In genomic region chr19:49631279-49631588, GRCh38 we compare ENCODE assay signal across 15 cellular contexts. TPM values are rescaled to one million over a fixed set of nuclear protein-coding genes. Genes with fewer than 3 reads are reported as not detected.
DNase-seq lines count a peak whose midpoint lies in the region; FAIRE-seq and TF ChIP-seq lines count a peak whose summit lies in the region.
"Had no signal": no experiment of that assay in that cellular context is flagged by ENCODE, and none has a peak within 500 bp of the region (broad histone marks: within the 10 kb centered on the region; RNA-seq: fewer than 3 reads in every experiment).

No MANE protein-coding gene starts in this region.

- H4K20me1 ChIP-seq in SK-N-SH (ENCODE audit: insufficient read depth), result no peaks in the 10 kb centered on the region; the same call in 1 of the 2 replicates

- POLR2A ChIA-PET in SK-N-SH (lab: Yijun Ruan, JAX), result interaction anchor here (1.3 kb wide), 1 partner anchor 9 kb away, joined by 3 read pairs; the partner anchor contains the start of gene RRAS

- intact Hi-C loops in esophagus squamous epithelium (cut with DNase I), result no loop called here
- intact Hi-C loops in prostate gland (cut with DNase I), result no loop called here

- 24% methylated on average over 6 of the region's 6 CpGs for WGBS in SK-N-SH (ENCODE audit: low lambda C conversion rate)
- 30 to 35% methylated on average over 5 to 6 of the region's 6 CpGs for WGBS in esophagus squamous epithelium, 2 donors
- WGBS in prostate gland, result 5% methylated on average over 6 of the region's 6 CpGs

- H3K27me3 ChIP-seq in SK-N-SH (ENCODE audit: insufficient read depth) (no peaks in the 10 kb centered on the region), esophagus squamous epithelium (no peaks in the 10 kb centered on the region), prostate gland (replicated peaks; ENCODE audit: insufficient read depth) (no peaks in the 10 kb centered on the region)
- H3K27me3 ChIP-seq: adrenal gland had no signal

- CTCF ChIA-PET in SK-N-SH (lab: Yijun Ruan, JAX), result interaction anchor here (0.6 to 1.9 kb wide), 6 partner anchors 11 to 59 kb away, joined by 3 to 9 read pairs (median 3); partner anchors contain the start of genes CPT1C and SCAF1

- TF ChIP-seq POLR2A in esophagus squamous epithelium (IDR thresholded peaks at IDR 0.05) (no peak), prostate gland (IDR thresholded peaks at IDR 0.05) (no peak)

- FAIRE-seq in D721Med (lab: Jason Lieb, UNC), result no peak
- FAIRE-seq: kidney had no signal

- H3K27ac ChIP-seq in SK-N-SH (ENCODE audit: low read depth in 2 of 2, low read length in 1 of 2) (peak overlapping the region; percentile 11 to 78; a peak in 3 of 4 replicates), esophagus squamous epithelium (peak overlapping the region in 3 of 4 donors; percentile 30 to 44 (median 30)), prostate gland (peak overlapping the region; percentile 27 to 33)

- H3K4me3 ChIP-seq in SK-N-SH (ENCODE audit: low read depth in 2 of 2, low read length in 1 of 2) (no peak overlapping the region), esophagus squamous epithelium (no peak overlapping the region), prostate gland (no peak overlapping the region)
- H3K4me3 ChIP-seq: adrenal gland had no signal

- peak overlapping the region; percentile 55; the same call in 1 of the 2 replicates for H3K4me2 ChIP-seq in SK-N-SH

- TF ChIP-seq CTCF in D721Med (IDR thresholded peaks at IDR 0.05; ENCODE audit: insufficient read depth, missing control alignments) (no peak), SK-N-SH (IDR thresholded peaks at IDR 0.05) (no peak), esophagus squamous epithelium (IDR thresholded peaks at IDR 0.05) (no peak), prostate gland (IDR thresholded peaks at IDR 0.05) (no peak)

- no peaks in the 10 kb centered on the region for H3K9me3 ChIP-seq in SK-N-SH
- no peaks in the 10 kb centered on the region for H3K9me3 ChIP-seq in esophagus squamous epithelium
- no peaks in the 10 kb centered on the region for H3K9me3 ChIP-seq in prostate gland
- H3K9me3 ChIP-seq: adrenal gland had no signal

- no peaks in the 10 kb centered on the region for H3K9me2 ChIP-seq in SK-N-SH

- no peak for TF ChIP-seq EP300 in SK-N-SH (IDR thresholded peaks at IDR 0.05; ENCODE audit: borderline replicate concordance in 1 of 2, low read depth in 1 of 2, low read length in 1 of 2)

- H3K36me3 ChIP-seq in SK-N-SH (replicated peaks in 1 of 2; ENCODE audit: control insufficient read depth in 1 of 2, insufficient read depth in 2 of 2, low read length in 1 of 2), result peaks cover 0 to 26% of the 10 kb centered on the region in 2 experiments
- peaks cover 0 to 22% (median 0%) of the 10 kb centered on the region in 3 donors for H3K36me3 ChIP-seq in esophagus squamous epithelium
- no peaks in the 10 kb centered on the region for H3K36me3 ChIP-seq in prostate gland

- H3K4me1 ChIP-seq in SK-N-SH (ENCODE audit: control insufficient read depth in 1 of 2, insufficient read depth in 2 of 2, low read depth in 1 of 2, low read length in 1 of 2) (peaks cover 7 to 10% of the 10 kb centered on the region in 2 experiments; a peak in 3 of 4 replicates), esophagus squamous epithelium (peaks cover 11 to 36% (median 16%) of the 10 kb centered on the region in 3 donors), prostate gland (replicated peaks) (peaks cover 5% of the 10 kb centered on the region)

- H3K79me2 ChIP-seq in SK-N-SH (ENCODE audit: insufficient read depth), result 0 out of 2 replicates have a peak, but pooled peaks cover 2% of the 10 kb centered on the region

- peak; percentile 14 for DNase-seq in D721Med (ENCODE audit: insufficient read length, low spot score)
- DNase-seq in SK-N-SH, result peak; percentile 79
- DNase-seq in esophagus squamous epithelium (lab: John Stamatoyannopoulos, UW), result no peak
- DNase-seq in prostate gland (ENCODE audit: low spot score), result peak; percentile 32
- DNase-seq in stimulated activated CD8-positive, alpha-beta memory T cell treated with anti-CD3 and anti-CD28 coated beads, Interleukin-4, amount 100 ng/mL, for 48 hours, result no peak
- no peak for DNase-seq in occipital lobe (lab: John Stamatoyannopoulos, UW)
- no peak for DNase-seq in NCI-H187 (lab: John Stamatoyannopoulos, UW)
- DNase-seq in NCI-H1105 treated with DMSO at 0.1 percent for 48 hours (lab: John Stamatoyannopoulos, UW), result no peak
- DNase-seq: activated CD4-positive, alpha-beta T cell treated with anti-CD3 and anti-CD28 coated beads, Interleukin-2, amount 50 U/mL, for 1 hour; DMS53; kidney; MM.1S; NCI-H2029 treated with DMSO at 0.1 percent for 48 hours; NCI-H748 treated with DMSO at 0.1 percent for 48 hours had no signal

- TF ChIP-seq RAD21 in SK-N-SH (IDR thresholded peaks at IDR 0.05; ENCODE audit: low read length), result no peak

- H3F3A ChIP-seq in SK-N-SH (replicated peaks; ENCODE audit: insufficient read depth), result peaks cover 19% of the 10 kb centered on the region

- no peak overlapping the region for H2AFZ ChIP-seq in SK-N-SH (ENCODE audit: low read depth)

- no peak overlapping the region for H3K9ac ChIP-seq in SK-N-SH

TF ChIP-seq in SK-N-SH, 30 proteins besides CTCF, POLR2A, EP300 and RAD21 (continues in another document):
- TF ChIP-seq GABPA (IDR thresholded peaks at IDR 0.05; ENCODE audit: low read depth), result no peak
- TF ChIP-seq EZH2phosphoT487 (IDR thresholded peaks at IDR 0.05; ENCODE audit: borderline replicate concordance, low read depth), result no peak
- TF ChIP-seq REST (IDR thresholded peaks at IDR 0.05; ENCODE audit: low read depth, low read length), result no peak
- TF ChIP-seq ELF1 (IDR thresholded peaks at IDR 0.05), result no peak
- no peak for TF ChIP-seq MAX (IDR thresholded peaks at IDR 0.05; ENCODE audit: low read depth)
- no peak for TF ChIP-seq SIN3A (IDR thresholded peaks at IDR 0.05; ENCODE audit: borderline replicate concordance, low read depth, low read length)
- peak; percentile 52; the same call in 1 of the 2 replicates for TF ChIP-seq POLR2AphosphoS5 (IDR thresholded peaks at IDR 0.05; ENCODE audit: low read depth, low read length)
- TF ChIP-seq TEAD4 (IDR thresholded peaks at IDR 0.05; ENCODE audit: borderline replicate concordance, insufficient read depth), result no peak
- no peak for TF ChIP-seq RFX5 (IDR thresholded peaks at IDR 0.05; ENCODE audit: low read length)
- TF ChIP-seq MXI1 (IDR thresholded peaks at IDR 0.05; ENCODE audit: low read depth, low read length), result peak; percentile 50; the same call in 1 of the 2 replicates

RNA-seq across cellular contexts. Expression of gene RRAS, which starts 8.7 kb away (rescaled TPM):
- polyA plus RNA-seq in SK-N-SH (2012; rRNA removed), result 113 and 141 TPM in 2 replicates
- polyA plus RNA-seq in SK-N-SH (2012; cell fraction: cytosol; rRNA removed), result 75.1 and 114 TPM in 2 replicates
- polyA plus RNA-seq in SK-N-SH (2012; cell fraction: nucleus; rRNA removed), result 85.4 and 90.9 TPM in 2 replicates
- total RNA-seq in esophagus squamous epithelium, result 10 to 100 TPM in 3 of 4 donors, 1 to 10 TPM in 1; 6.3 to 40.8 (median 12.8) TPM
- total RNA-seq in prostate gland, result 10 to 100 TPM; 59.1 to 72.3 TPM
- total RNA-seq in occipital lobe, result 1.1 TPM

RNA-seq across cellular contexts. Expression of gene SCAF1, which starts 10.8 kb away (rescaled TPM):
- 5.5 and 9.5 TPM in 2 replicates for polyA plus RNA-seq in SK-N-SH (2012; rRNA removed)
- polyA plus RNA-seq in SK-N-SH (2012; cell fraction: cytosol; rRNA removed), result 9.1 and 15.9 TPM in 2 replicates
- polyA plus RNA-seq in SK-N-SH (2012; cell fraction: nucleus; rRNA removed), result 51.6 and 91.2 TPM in 2 replicates
- total RNA-seq in esophagus squamous epithelium (10 to 100 TPM; 11.0 to 24.8 (median 15.2) TPM), prostate gland (10 to 100 TPM; 47.9 to 80.8 TPM), occipital lobe (11.5 TPM)

RNA-seq across cellular contexts. Expression of gene IRF3, which starts 34.4 kb away (rescaled TPM):
- 85.9 and 112 TPM in 2 replicates for polyA plus RNA-seq in SK-N-SH (2012; rRNA removed)
- polyA plus RNA-seq in SK-N-SH (2012; cell fraction: cytosol; rRNA removed), result 37.9 and 61.4 TPM in 2 replicates
- polyA plus RNA-seq in SK-N-SH (2012; cell fraction: nucleus; rRNA removed), result 301 and 750 TPM in 2 replicates
- total RNA-seq in esophagus squamous epithelium (10 to 100 TPM; 33.5 to 69.1 (median 49.4) TPM), prostate gland (10 to 100 TPM; 53.4 to 58.0 TPM), occipital lobe (8.1 TPM)

RNA-seq across cellular contexts. Expression of gene BCL2L12, which starts 34.5 kb away (rescaled TPM):
- 20.3 and 27.9 TPM in 2 replicates for polyA plus RNA-seq in SK-N-SH (2012; rRNA removed)
- polyA plus RNA-seq in SK-N-SH (2012; cell fraction: cytosol; rRNA removed), result 11.9 and 15.4 TPM in 2 replicates
- 18.2 and 30.0 TPM in 2 replicates for polyA plus RNA-seq in SK-N-SH (2012; cell fraction: nucleus; rRNA removed)
- total RNA-seq in esophagus squamous epithelium (10 to 100 TPM in 1 of 4 donors, 1 to 10 TPM in 3; 4.4 to 12.9 (median 5.8) TPM), prostate gland (10 to 100 TPM; 11.6 to 11.7 TPM), occipital lobe (not detected)

RNA-seq across cellular contexts. Expression of gene PRR12, which starts 40.3 kb away (rescaled TPM):
- 0.71 and 1.7 TPM in 2 replicates for polyA plus RNA-seq in SK-N-SH (2012; rRNA removed)
- 1.4 and 1.8 TPM in 2 replicates for polyA plus RNA-seq in SK-N-SH (2012; cell fraction: cytosol; rRNA removed)
- polyA plus RNA-seq in SK-N-SH (2012; cell fraction: nucleus; rRNA removed), result 5.2 and 8.9 TPM in 2 replicates
- 10 to 100 TPM in 1 of 4 donors, 1 to 10 TPM in 3; 4.5 to 11.9 (median 7.7) TPM for total RNA-seq in esophagus squamous epithelium
- 10 to 100 TPM; 24.0 to 41.9 TPM for total RNA-seq in prostate gland
- 2.5 TPM for total RNA-seq in occipital lobe

Comparison
In these comparisons a context has a peak if more than half of its experiments do, and no peak if none do; other contexts are left out.
1. DNase-seq: peak in D721Med (single experiment), SK-N-SH (single experiment) and prostate gland (single experiment); none in esophagus squamous epithelium (single experiment), stimulated activated CD8-positive, alpha-beta memory T cell treated with anti-CD3 and anti-CD28 coated beads, Interleukin-4, amount 100 ng/mL, for 48 hours (single experiment), occipital lobe (single experiment), NCI-H187 (0 of 2) and NCI-H1105 treated with DMSO at 0.1 percent for 48 hours (single experiment).
2. Peak in every context shown above with its lines, with median percentiles within 50 percentile points of each other: H3K27ac ChIP-seq.